1 cellular context compared by ENCODE assay signal in the genomic region with DNA sequence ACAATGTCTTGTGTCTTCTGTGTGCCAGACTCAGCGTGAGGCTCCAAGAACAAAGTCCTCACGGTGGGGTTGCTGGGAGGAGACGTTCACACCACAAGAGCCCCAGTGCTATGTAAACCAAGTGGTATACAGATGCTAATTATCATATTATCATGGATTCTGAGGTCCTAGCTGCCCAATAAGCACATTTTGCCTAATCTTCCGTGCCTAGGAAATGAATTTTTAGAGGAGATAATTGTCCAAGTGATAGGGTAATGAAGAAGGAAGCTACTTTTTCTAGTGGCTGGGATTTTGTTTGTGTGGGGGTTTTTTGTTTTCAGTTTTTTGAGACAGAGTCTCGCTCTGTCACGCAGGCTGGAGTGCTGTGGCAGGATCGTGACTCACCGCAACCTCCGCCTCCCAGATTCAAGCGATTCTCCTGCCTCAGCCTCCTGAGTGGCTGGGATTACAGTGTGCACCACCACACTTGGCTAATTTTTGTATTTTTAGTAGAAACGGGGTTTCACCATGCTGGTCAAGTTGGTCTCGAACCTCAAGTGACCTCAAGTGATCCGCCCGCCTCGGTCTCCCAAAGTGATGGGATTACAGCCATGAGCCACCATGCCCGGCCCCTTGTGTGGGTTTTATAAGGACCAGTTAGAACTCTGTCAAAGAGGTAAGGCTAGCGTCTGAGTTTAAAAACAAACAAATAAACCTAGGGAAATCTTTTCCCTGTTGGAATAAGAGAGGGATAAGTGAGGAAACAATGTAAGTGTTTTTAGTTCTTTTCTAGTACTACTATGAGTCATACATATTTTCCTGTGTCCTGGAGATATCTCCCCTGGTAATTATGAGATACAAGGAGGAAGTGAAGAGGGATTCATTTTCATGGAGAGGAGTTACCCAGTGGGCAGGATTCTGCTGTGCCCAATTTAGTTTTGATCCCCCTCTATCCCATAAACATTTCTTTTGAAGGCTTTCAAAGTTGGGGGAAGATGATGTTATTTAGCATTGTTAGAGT.
TF ChIP-seq lines count a peak whose summit lies in the region.

No MANE protein-coding gene starts in this region.

TF ChIP-seq in HEK293, 187 proteins besides CTCF, POLR2A, EP300 and RAD21 (continued from another document and continues in another):
- TF ChIP-seq ZNF148 (tag by site-specific recombination; IDR thresholded peaks at IDR 0.05; ENCODE audit: borderline replicate concordance) = no peak
- TF ChIP-seq HOXC10 (CRISPR knock-in tag; IDR thresholded peaks at IDR 0.05) = no peak
- TF ChIP-seq ATF2 (tag by site-specific recombination; IDR thresholded peaks at IDR 0.05; ENCODE audit: low read depth) = no peak
- no peak for TF ChIP-seq ZFP69B (tag by site-specific recombination; IDR thresholded peaks at IDR 0.05)
- no peak for TF ChIP-seq ZSCAN30 (tag by site-specific recombination; IDR thresholded peaks at IDR 0.05)
- TF ChIP-seq ZFP41 (tag by site-specific recombination; IDR thresholded peaks at IDR 0.05; ENCODE audit: borderline replicate concordance) = no peak
- TF ChIP-seq ZNF223 (tag by site-specific recombination; IDR thresholded peaks at IDR 0.05) = no peak
- TF ChIP-seq SALL2 (tag by site-specific recombination; IDR thresholded peaks at IDR 0.05; ENCODE audit: borderline replicate concordance) = no peak
- TF ChIP-seq, protein P1, sequence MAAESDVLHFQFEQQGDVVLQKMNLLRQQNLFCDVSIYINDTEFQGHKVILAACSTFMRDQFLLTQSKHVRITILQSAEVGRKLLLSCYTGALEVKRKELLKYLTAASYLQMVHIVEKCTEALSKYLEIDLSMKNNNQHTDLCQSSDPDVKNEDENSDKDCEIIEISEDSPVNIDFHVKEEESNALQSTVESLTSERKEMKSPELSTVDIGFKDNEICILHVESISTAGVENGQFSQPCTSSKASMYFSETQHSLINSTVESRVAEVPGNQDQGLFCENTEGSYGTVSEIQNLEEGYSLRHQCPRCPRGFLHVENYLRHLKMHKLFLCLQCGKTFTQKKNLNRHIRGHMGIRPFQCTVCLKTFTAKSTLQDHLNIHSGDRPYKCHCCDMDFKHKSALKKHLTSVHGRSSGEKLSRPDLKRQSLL (tag by site-specific recombination; IDR thresholded peaks at IDR 0.05) = no peak
- no peak for TF ChIP-seq ZBTB7A (tag by site-specific recombination; IDR thresholded peaks at IDR 0.05; ENCODE audit: low read depth)
- TF ChIP-seq ZNF16 (tag by site-specific recombination; IDR thresholded peaks at IDR 0.05; ENCODE audit: low read depth) = no peak
- no peak for TF ChIP-seq ZNF549 (tag by site-specific recombination; IDR thresholded peaks at IDR 0.05)
- TF ChIP-seq ZFHX2 (tag by site-specific recombination; conservative IDR thresholded peaks at IDR 0.05) = peak; percentile 63
- TF ChIP-seq ZNF146 (tag by site-specific recombination; IDR thresholded peaks at IDR 0.05) = no peak
- TF ChIP-seq ZNF791 (tag by site-specific recombination; IDR thresholded peaks at IDR 0.05) = no peak
- no peak for TF ChIP-seq ZNF530 (tag by site-specific recombination; IDR thresholded peaks at IDR 0.05; ENCODE audit: low read depth)
- 0 out of 2 replicates have a peak, but pooled peaks have one; percentile 6 for TF ChIP-seq KLF9 (tag by site-specific recombination; IDR thresholded peaks at IDR 0.05; ENCODE audit: low read depth)
- TF ChIP-seq ZNF529 (tag by site-specific recombination; IDR thresholded peaks at IDR 0.05; ENCODE audit: insufficient replicate concordance) = no peak
- TF ChIP-seq SP3 (tag by site-specific recombination; IDR thresholded peaks at IDR 0.05) = no peak
- TF ChIP-seq ZNF214 (tag by site-specific recombination; IDR thresholded peaks at IDR 0.05; ENCODE audit: borderline replicate concordance) = no peak
- TF ChIP-seq OVOL3 (tag by site-specific recombination; IDR thresholded peaks at IDR 0.05) = no peak
- peak; percentile 31; the same call in 1 of the 2 replicates for TF ChIP-seq ZNF341 (tag by site-specific recombination; IDR thresholded peaks at IDR 0.05; ENCODE audit: low read depth)
- no peak for TF ChIP-seq ZNF19 (tag by site-specific recombination; IDR thresholded peaks at IDR 0.05; ENCODE audit: low read depth)
- no peak for TF ChIP-seq YY1 (tag by site-specific recombination; IDR thresholded peaks at IDR 0.05)
- TF ChIP-seq ZNF785 (tag by site-specific recombination; IDR thresholded peaks at IDR 0.05) = no peak
- TF ChIP-seq ZNF211 (tag by site-specific recombination; IDR thresholded peaks at IDR 0.05; ENCODE audit: low read depth) = no peak
- peak; percentile 26; the same call in 1 of the 2 replicates for TF ChIP-seq ZNF501 (tag by site-specific recombination; IDR thresholded peaks at IDR 0.05)
- TF ChIP-seq ZNF830 (tag by site-specific recombination; IDR thresholded peaks at IDR 0.05; ENCODE audit: low read depth) = no peak
- TF ChIP-seq, protein P2, sequence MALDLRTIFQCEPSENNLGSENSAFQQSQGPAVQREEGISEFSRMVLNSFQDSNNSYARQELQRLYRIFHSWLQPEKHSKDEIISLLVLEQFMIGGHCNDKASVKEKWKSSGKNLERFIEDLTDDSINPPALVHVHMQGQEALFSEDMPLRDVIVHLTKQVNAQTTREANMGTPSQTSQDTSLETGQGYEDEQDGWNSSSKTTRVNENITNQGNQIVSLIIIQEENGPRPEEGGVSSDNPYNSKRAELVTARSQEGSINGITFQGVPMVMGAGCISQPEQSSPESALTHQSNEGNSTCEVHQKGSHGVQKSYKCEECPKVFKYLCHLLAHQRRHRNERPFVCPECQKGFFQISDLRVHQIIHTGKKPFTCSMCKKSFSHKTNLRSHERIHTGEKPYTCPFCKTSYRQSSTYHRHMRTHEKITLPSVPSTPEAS (tag by site-specific recombination; IDR thresholded peaks at IDR 0.05) = no peak
- no peak for TF ChIP-seq ZNF274 (IDR thresholded peaks at IDR 0.05; ENCODE audit: low read length)
- no peak for TF ChIP-seq ZNF274 (tag by site-specific recombination; IDR thresholded peaks at IDR 0.05; ENCODE audit: borderline replicate concordance)
- no peak for TF ChIP-seq ZNF354C (tag by site-specific recombination; IDR thresholded peaks at IDR 0.05; ENCODE audit: borderline replicate concordance, low read depth)
- no peak for TF ChIP-seq ZNF837 (tag by site-specific recombination; IDR thresholded peaks at IDR 0.05)
- TF ChIP-seq MZF1 (tag by site-specific recombination; IDR thresholded peaks at IDR 0.05; ENCODE audit: borderline replicate concordance) = 0 out of 2 replicates have a peak, but pooled peaks have one; percentile 41
- TF ChIP-seq, protein P3, sequence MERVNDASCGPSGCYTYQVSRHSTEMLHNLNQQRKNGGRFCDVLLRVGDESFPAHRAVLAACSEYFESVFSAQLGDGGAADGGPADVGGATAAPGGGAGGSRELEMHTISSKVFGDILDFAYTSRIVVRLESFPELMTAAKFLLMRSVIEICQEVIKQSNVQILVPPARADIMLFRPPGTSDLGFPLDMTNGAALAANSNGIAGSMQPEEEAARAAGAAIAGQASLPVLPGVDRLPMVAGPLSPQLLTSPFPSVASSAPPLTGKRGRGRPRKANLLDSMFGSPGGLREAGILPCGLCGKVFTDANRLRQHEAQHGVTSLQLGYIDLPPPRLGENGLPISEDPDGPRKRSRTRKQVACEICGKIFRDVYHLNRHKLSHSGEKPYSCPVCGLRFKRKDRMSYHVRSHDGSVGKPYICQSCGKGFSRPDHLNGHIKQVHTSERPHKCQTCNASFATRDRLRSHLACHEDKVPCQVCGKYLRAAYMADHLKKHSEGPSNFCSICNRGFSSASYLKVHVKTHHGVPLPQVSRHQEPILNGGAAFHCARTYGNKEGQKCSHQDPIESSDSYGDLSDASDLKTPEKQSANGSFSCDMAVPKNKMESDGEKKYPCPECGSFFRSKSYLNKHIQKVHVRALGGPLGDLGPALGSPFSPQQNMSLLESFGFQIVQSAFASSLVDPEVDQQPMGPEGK (tag by site-specific recombination; IDR thresholded peaks at IDR 0.05) = peak; percentile 42; the same call in 1 of the 2 replicates
- TF ChIP-seq ZNF510 (tag by site-specific recombination; IDR thresholded peaks at IDR 0.05; ENCODE audit: insufficient replicate concordance) = no peak
- TF ChIP-seq ZNF664 (tag by site-specific recombination; IDR thresholded peaks at IDR 0.05) = no peak
- TF ChIP-seq ZNF398 (tag by site-specific recombination; IDR thresholded peaks at IDR 0.05) = no peak
- no peak for TF ChIP-seq SCRT2 (tag by site-specific recombination; IDR thresholded peaks at IDR 0.05)
- TF ChIP-seq ZNF560 (tag by site-specific recombination; IDR thresholded peaks at IDR 0.05; ENCODE audit: borderline replicate concordance) = no peak
- TF ChIP-seq ZNF302 (tag by site-specific recombination; IDR thresholded peaks at IDR 0.05; ENCODE audit: low read depth) = no peak
- TF ChIP-seq, protein P4, sequence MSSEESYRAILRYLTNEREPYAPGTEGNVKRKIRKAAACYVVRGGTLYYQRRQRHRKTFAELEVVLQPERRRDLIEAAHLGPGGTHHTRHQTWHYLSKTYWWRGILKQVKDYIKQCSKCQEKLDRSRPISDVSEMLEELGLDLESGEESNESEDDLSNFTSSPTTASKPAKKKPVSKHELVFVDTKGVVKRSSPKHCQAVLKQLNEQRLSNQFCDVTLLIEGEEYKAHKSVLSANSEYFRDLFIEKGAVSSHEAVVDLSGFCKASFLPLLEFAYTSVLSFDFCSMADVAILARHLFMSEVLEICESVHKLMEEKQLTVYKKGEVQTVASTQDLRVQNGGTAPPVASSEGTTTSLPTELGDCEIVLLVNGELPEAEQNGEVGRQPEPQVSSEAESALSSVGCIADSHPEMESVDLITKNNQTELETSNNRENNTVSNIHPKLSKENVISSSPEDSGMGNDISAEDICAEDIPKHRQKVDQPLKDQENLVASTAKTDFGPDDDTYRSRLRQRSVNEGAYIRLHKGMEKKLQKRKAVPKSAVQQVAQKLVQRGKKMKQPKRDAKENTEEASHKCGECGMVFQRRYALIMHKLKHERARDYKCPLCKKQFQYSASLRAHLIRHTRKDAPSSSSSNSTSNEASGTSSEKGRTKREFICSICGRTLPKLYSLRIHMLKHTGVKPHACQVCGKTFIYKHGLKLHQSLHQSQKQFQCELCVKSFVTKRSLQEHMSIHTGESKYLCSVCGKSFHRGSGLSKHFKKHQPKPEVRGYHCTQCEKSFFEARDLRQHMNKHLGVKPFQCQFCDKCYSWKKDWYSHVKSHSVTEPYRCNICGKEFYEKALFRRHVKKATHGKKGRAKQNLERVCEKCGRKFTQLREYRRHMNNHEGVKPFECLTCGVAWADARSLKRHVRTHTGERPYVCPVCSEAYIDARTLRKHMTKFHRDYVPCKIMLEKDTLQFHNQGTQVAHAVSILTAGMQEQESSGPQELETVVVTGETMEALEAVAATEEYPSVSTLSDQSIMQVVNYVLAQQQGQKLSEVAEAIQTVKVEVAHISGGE (tag by site-specific recombination; conservative IDR thresholded peaks at IDR 0.05; ENCODE audit: low read depth) = 0 out of 2 replicates have a peak, but pooled peaks have one; percentile 42
- TF ChIP-seq, protein P5, sequence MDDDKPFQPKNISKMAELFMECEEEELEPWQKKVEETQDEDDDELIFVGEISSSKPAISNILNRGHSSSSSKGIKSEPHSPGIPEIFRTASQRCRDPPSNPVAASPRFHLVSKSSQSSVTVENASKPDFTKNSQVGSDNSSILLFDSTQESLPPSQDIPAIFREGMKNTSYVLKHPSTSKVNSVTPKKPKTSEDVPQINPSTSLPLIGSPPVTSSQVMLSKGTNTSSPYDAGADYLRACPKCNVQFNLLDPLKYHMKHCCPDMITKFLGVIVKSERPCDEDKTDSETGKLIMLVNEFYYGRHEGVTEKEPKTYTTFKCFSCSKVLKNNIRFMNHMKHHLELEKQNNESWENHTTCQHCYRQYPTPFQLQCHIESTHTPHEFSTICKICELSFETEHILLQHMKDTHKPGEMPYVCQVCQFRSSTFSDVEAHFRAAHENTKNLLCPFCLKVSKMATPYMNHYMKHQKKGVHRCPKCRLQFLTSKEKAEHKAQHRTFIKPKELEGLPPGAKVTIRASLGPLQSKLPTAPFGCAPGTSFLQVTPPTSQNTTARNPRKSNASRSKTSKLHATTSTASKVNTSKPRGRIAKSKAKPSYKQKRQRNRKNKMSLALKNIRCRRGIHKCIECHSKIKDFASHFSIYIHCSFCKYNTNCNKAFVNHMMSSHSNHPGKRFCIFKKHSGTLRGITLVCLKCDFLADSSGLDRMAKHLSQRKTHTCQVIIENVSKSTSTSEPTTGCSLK (tag by site-specific recombination; IDR thresholded peaks at IDR 0.05) = no peak
